8 cellular contexts compared by ENCODE assay signal in genomic region chr11:117232022-117232878, GRCh38. TPM values are rescaled to one million over a fixed set of nuclear protein-coding genes. Genes with fewer than 3 reads are reported as not detected.
DNase-seq lines count a peak whose midpoint lies in the region; ATAC-seq, FAIRE-seq and TF ChIP-seq lines count a peak whose summit lies in the region.

TSS of gene PCSK7 (minus strand) at chr11:117232073. CDS start at chr11:117229844, 2,229 bp downstream.
TSS of gene RNF214 (plus strand) at chr11:117232671. CDS start at chr11:117234273, 1,602 bp downstream.

- peak; percentile 69 for DNase-seq in NCI-H1105 (lab: John Stamatoyannopoulos, UW)
- DNase-seq in T-helper 2 cell treated with Interferon-gamma antibody and Interleukin-4, amounts not matched to agents 5 μg/mL and 100 μg/mL, for 36 hours (ENCODE audit: low spot score) = peak; percentile 77
- DNase-seq in astrocyte (ENCODE audit: low read depth) = no peak
- DNase-seq in hepatic stellate cell (ENCODE audit: low spot score) = peak; percentile 96
- DNase-seq in retinal pigment epithelial cell (ENCODE audit: low read depth) = peak; percentile 15
- no peak for DNase-seq in OCI-M2 (lab: John Stamatoyannopoulos, UW; ENCODE audit: unreplicated experiment)

- peaks cover 24% of the 10 kb centered on the region for H3K4me1 ChIP-seq in astrocyte (ENCODE audit: insufficient read depth, low read length)

- peak within 1 kb of the TSS; percentile 96 for H3K4me2 ChIP-seq in astrocyte (ENCODE audit: low read length)

- peaks cover 65% of the 10 kb centered on the region for H3K79me2 ChIP-seq in astrocyte (ENCODE audit: insufficient read depth, low read length)

- H3K36me3 ChIP-seq in astrocyte (ENCODE audit: insufficient read depth, low read length) = peaks cover 14% of the 10 kb centered on the region

- no peak for FAIRE-seq in astrocyte (lab: Jason Lieb, UNC)

- peak within 1 kb of the TSS; percentile 90 for H2AFZ ChIP-seq in astrocyte (ENCODE audit: low read depth, low read length)

- H3K9me3 Mint-ChIP-seq in T-helper 2 cell treated with Interferon-gamma antibody and Interleukin-4, amounts not matched to agents 5 μg/mL and 100 μg/mL, for 36 hours = no peaks in the 10 kb centered on the region
- H3K9me3 Mint-ChIP-seq in astrocyte (ENCODE audit: unreplicated experiment) = no peaks in the 10 kb centered on the region

- H3K4me3 ChIP-seq in astrocyte (ENCODE audit: insufficient read depth, low read depth, low read length) (peak within 1 kb of the TSS; percentile 83), retinal pigment epithelial cell (ENCODE audit: low read length) (peak within 1 kb of the TSS; percentile 95)

- H3K27ac Mint-ChIP-seq in T-helper 2 cell treated with Interferon-gamma antibody and Interleukin-4, amounts not matched to agents 5 μg/mL and 100 μg/mL, for 36 hours = peak within 1 kb of the TSS; percentile 100
- peak within 1 kb of the TSS; percentile 97 for H3K27ac Mint-ChIP-seq in astrocyte (ENCODE audit: unreplicated experiment)

- peak; percentile 74 for ATAC-seq in HG02588 (IDR thresholded peaks at IDR 0.05; ENCODE audit: unreplicated experiment)

- H3K4me3 Mint-ChIP-seq in T-helper 2 cell treated with Interferon-gamma antibody and Interleukin-4, amounts not matched to agents 5 μg/mL and 100 μg/mL, for 36 hours = peak within 1 kb of the TSS; percentile 98
- peak within 1 kb of the TSS; percentile 98 for H3K4me3 Mint-ChIP-seq in astrocyte (ENCODE audit: unreplicated experiment)

- no peaks in the 10 kb centered on the region for H3K9me3 ChIP-seq in astrocyte (ENCODE audit: insufficient read depth, low read depth, low read length)

- H3K4me1 Mint-ChIP-seq in T-helper 2 cell treated with Interferon-gamma antibody and Interleukin-4, amounts not matched to agents 5 μg/mL and 100 μg/mL, for 36 hours (ENCODE audit: low read depth) = peaks cover 37% of the 10 kb centered on the region
- H3K4me1 Mint-ChIP-seq in astrocyte (ENCODE audit: low read depth, unreplicated experiment) = peaks cover 24% of the 10 kb centered on the region

- H3K27ac ChIP-seq in astrocyte (ENCODE audit: low read depth, low read length) = peak within 1 kb of the TSS; percentile 83

- H3K27me3 ChIP-seq in astrocyte (ENCODE audit: insufficient read depth, low read length) = no peaks in the 10 kb centered on the region

- TF ChIP-seq CTCF in GM12872 (IDR thresholded peaks at IDR 0.05; ENCODE audit: insufficient read depth, low read depth, low read length) = peak; percentile 72
- peak; percentile 59 for TF ChIP-seq CTCF in astrocyte (IDR thresholded peaks at IDR 0.05; ENCODE audit: insufficient read depth, low read depth, low read length)
- peak; percentile 60 for TF ChIP-seq CTCF in retinal pigment epithelial cell (conservative IDR thresholded peaks at IDR 0.05; ENCODE audit: low read depth, low read length)

- H3K36me3 Mint-ChIP-seq in T-helper 2 cell treated with Interferon-gamma antibody and Interleukin-4, amounts not matched to agents 5 μg/mL and 100 μg/mL, for 36 hours (ENCODE audit: low read depth) = peaks cover 33% of the 10 kb centered on the region
- H3K36me3 Mint-ChIP-seq in astrocyte (ENCODE audit: low read depth, unreplicated experiment) = peaks cover 8% of the 10 kb centered on the region

- H4K20me1 ChIP-seq in astrocyte (ENCODE audit: insufficient read depth, low read length) = peaks cover 30% of the 10 kb centered on the region

- H3K9ac ChIP-seq in astrocyte (ENCODE audit: low read length) = peak within 1 kb of the TSS; percentile 90

- no peaks in the 10 kb centered on the region for H3K27me3 Mint-ChIP-seq in T-helper 2 cell treated with Interferon-gamma antibody and Interleukin-4, amounts not matched to agents 5 μg/mL and 100 μg/mL, for 36 hours (ENCODE audit: low read depth)
- no peaks in the 10 kb centered on the region for H3K27me3 Mint-ChIP-seq in astrocyte (ENCODE audit: low read depth, unreplicated experiment)

RNA-seq across cellular contexts. Expression of gene PCSK7, which starts in this region (rescaled TPM):
- total RNA-seq in astrocyte = 43.6 and 53.3 TPM in 2 replicates

RNA-seq across cellular contexts. Expression of gene RNF214, which starts in this region (rescaled TPM):
- 20.7 and 23.6 TPM in 2 replicates for total RNA-seq in astrocyte

Comparison
In these comparisons a context has a peak if more than half of its experiments do, and no peak if none do; other contexts are left out.
1. DNase-seq: peak in NCI-H1105 (single experiment), T-helper 2 cell treated with Interferon-gamma antibody and Interleukin-4, amounts not matched to agents 5 μg/mL and 100 μg/mL, for 36 hours (single experiment), hepatic stellate cell (single experiment) and retinal pigment epithelial cell (single experiment); none in astrocyte (single experiment) and OCI-M2 (single experiment).
2. Peak in every context shown above with its lines, with median percentiles within 50 percentile points of each other: CTCF ChIP-seq.